ENCODE assay signal across 8 cellular contexts in the genomic region with DNA sequence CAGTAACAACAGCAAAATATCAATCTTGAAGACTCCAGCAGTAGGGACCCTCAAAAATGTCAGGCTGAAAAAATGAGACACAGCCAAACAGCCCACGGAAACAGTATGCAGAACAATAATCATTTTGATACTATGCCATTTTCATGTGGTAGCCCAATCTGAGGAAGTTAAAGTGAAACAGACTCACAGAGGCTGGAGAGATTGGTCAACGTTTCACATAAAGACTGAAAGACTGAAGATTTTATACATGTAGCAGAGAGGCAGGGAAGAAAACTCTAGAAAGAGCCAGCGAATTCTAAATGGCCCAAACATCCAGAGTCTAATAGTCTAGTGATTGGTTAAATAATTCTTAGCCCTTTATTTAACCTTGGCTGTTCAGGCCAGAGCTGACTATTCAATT. TPM values are rescaled to one million over a fixed set of nuclear protein-coding genes. Genes with fewer than 3 reads are reported as not detected.
DNase-seq lines count a peak whose midpoint lies in the region; ATAC-seq, FAIRE-seq and TF ChIP-seq lines count a peak whose summit lies in the region.

No MANE protein-coding gene starts in this region.

- H3K79me2 ChIP-seq in K562 (ENCODE audit: control insufficient read depth, insufficient read depth, low read length) = no peaks in the 10 kb centered on the region; the same call in 2 of the 3 replicates

- H3K9ac ChIP-seq in K562 (ENCODE audit: insufficient read depth in 1 of 2, low read depth in 2 of 2, low read length in 2 of 2) = no peak overlapping the region

- TF ChIP-seq CTCF in K562 (IDR thresholded peaks at IDR 0.05 in 2 of 3, conservative IDR thresholded peaks at IDR 0.05 in 1 of 3; ENCODE audit: insufficient read depth in 2 of 3, low read depth in 1 of 3, low read length in 3 of 3) = no peak

- H3K36me3 Mint-ChIP-seq in activated naive CD4-positive, alpha-beta T cell treated with anti-CD3 and anti-CD28 coated beads, Interleukin-2, amount 50 U/mL, for 24 hours = peaks cover 20% of the 10 kb centered on the region

- CTCF ChIA-PET in K562 (lab: Yijun Ruan, JAX; ENCODE audit: low intra/inter-chr PET ratio) = no interaction called here

- peaks cover 4% of the 10 kb centered on the region for H3K9me3 Mint-ChIP-seq in activated naive CD4-positive, alpha-beta T cell treated with anti-CD3 and anti-CD28 coated beads, Interleukin-2, amount 50 U/mL, for 24 hours

- H4K20me1 ChIP-seq in K562 (replicated peaks; ENCODE audit: control insufficient read depth, insufficient read depth, low read length) = no peaks in the 10 kb centered on the region

- intact Hi-C loops in K562 (cut with micrococcal nuclease) = loop anchor here (5.0 kb wide), 1 partner anchor 49 kb away; a partner anchor contains a TSS

- POLR2A ChIA-PET in K562 (lab: Yijun Ruan, JAX) = no interaction called here

- peak overlapping the region; percentile 60 for H3K4me3 Mint-ChIP-seq in activated naive CD4-positive, alpha-beta T cell treated with anti-CD3 and anti-CD28 coated beads, Interleukin-2, amount 50 U/mL, for 24 hours

- no peaks in the 10 kb centered on the region for H3K9me3 ChIP-seq in K562 (replicated peaks; ENCODE audit: control insufficient read depth, insufficient read depth, low read depth, low read length)

- H3K36me3 ChIP-seq in K562 (ENCODE audit: control insufficient read depth, insufficient read depth, low read length) = no peaks in the 10 kb centered on the region

- peaks cover 0 to 6% of the 10 kb centered on the region in 2 experiments; a peak in 2 of 5 replicates for H3K4me1 ChIP-seq in K562 (replicated peaks in 1 of 2; ENCODE audit: control insufficient read depth in 2 of 2, insufficient read depth in 2 of 2, low read length in 2 of 2)

- DNase-seq in activated naive CD4-positive, alpha-beta T cell (lab: John Stamatoyannopoulos, UW) = no peak
- no peak for DNase-seq in K562 (ENCODE audit: extremely low read depth in 1 of 4, low spot score in 3 of 4)
- no peak for DNase-seq in NCI-H2107 treated with DMSO at 0.1 percent for 48 hours (lab: John Stamatoyannopoulos, UW; ENCODE audit: unreplicated experiment)
- DNase-seq in NCI-H446 (lab: John Stamatoyannopoulos, UW) = no peak
- DNase-seq in NCI-H2196 treated with DMSO at 0.1 percent for 48 hours (lab: John Stamatoyannopoulos, UW; ENCODE audit: unreplicated experiment) = no peak

- BruUV-seq in K562 (replicated peaks; lab: Mats Ljungman, UMichigan) = no TSS peak

- H2AFZ ChIP-seq in K562 (ENCODE audit: low read depth, low read length) = 0 out of 2 replicates have a peak overlapping the region, but pooled peaks have one; percentile 10

- WGBS in K562 (ENCODE audit: insufficient coverage, low coverage, missing lambda C conversion rate) = 49% methylated on average over 3 of the region's 3 CpGs

- no peak for TF ChIP-seq RAD21 in K562 (CRISPR knock-in tag; conservative IDR thresholded peaks at IDR 0.05 in 1 of 2, IDR thresholded peaks at IDR 0.05 in 1 of 2)

- no peak for TF ChIP-seq POLR2A in K562 (conservative IDR thresholded peaks at IDR 0.05)

- no peaks in the 10 kb centered on the region for H3K9me1 ChIP-seq in K562 (ENCODE audit: control insufficient read depth, insufficient read depth, low read length)

- no peaks in the 10 kb centered on the region for H3K27me3 ChIP-seq in K562 (ENCODE audit: control insufficient read depth in 2 of 2, insufficient read depth in 2 of 2, low read length in 2 of 2)

- H3K27me3 Mint-ChIP-seq in activated naive CD4-positive, alpha-beta T cell treated with anti-CD3 and anti-CD28 coated beads, Interleukin-2, amount 50 U/mL, for 24 hours = no peaks in the 10 kb centered on the region

- ATAC-seq in HG03095 (IDR thresholded peaks at IDR 0.05; ENCODE audit: unreplicated experiment) = peak; percentile 72
- no peak for ATAC-seq in K562

- H3K4me2 ChIP-seq in K562 (ENCODE audit: insufficient read depth, low read length) = no peak overlapping the region

- in situ Hi-C loops in K562 (cut with MboI) = no loop called here

- no peak overlapping the region for H3K27ac ChIP-seq in K562 (ENCODE audit: extremely low read depth, low read depth, low read length)
- peak overlapping the region in 14 of 21 experiments; percentile 3 to 69 (median 43) for H3K27ac ChIP-seq in skin epidermis

- TF ChIP-seq EP300 in K562 (IDR thresholded peaks at IDR 0.05; ENCODE audit: low read length) = no peak

- peak overlapping the region; percentile 88 for H3K27ac Mint-ChIP-seq in activated naive CD4-positive, alpha-beta T cell treated with anti-CD3 and anti-CD28 coated beads, Interleukin-2, amount 50 U/mL, for 24 hours

- no peak overlapping the region for H3K4me3 ChIP-seq in K562
- no peak overlapping the region for H3K4me3 ChIP-seq in skin epidermis

- peaks cover 92% of the 10 kb centered on the region for H3K4me1 Mint-ChIP-seq in activated naive CD4-positive, alpha-beta T cell treated with anti-CD3 and anti-CD28 coated beads, Interleukin-2, amount 50 U/mL, for 24 hours

- FAIRE-seq in K562 (lab: Jason Lieb, UNC) = no peak

TF ChIP-seq in K562, 482 proteins besides CTCF, POLR2A, EP300 and RAD21:
- no peak for TF ChIP-seq PTTG1 (tag; IDR thresholded peaks at IDR 0.05; ENCODE audit: low read depth)
TF ChIP-seq in K562: peak in this region for 0.

RNA-seq across cellular contexts. Expression of a gene that starts 49.4 kb away (rescaled TPM):
- 8.1 and 14.3 TPM in 2 replicates for total RNA-seq in K562 (2011; cell fraction: chromatin; rRNA removed; ENCODE audit: low replicate concordance)
- 4.3 and 5.0 TPM in 2 replicates for total RNA-seq in K562 (2011; cell fraction: nucleolus; rRNA removed)
- 6.5 and 8.2 TPM in 2 replicates for total RNA-seq in K562 (2011; cell fraction: nucleoplasm; rRNA removed)
- total RNA-seq in K562 (2014; rRNA removed) (5.1 and 5.2 TPM in 2 replicates), K562 (2014; rRNA removed; fragmentation: Illumina TruSeq; extraction: Trizol) (4.6 and 5.5 TPM in 2 replicates), K562 (2015; rRNA removed; fragmentation: Illumina TruSeq; extraction: Trizol) (5.7 and 6.0 TPM in 2 replicates), K562 (2021) (6.2 and 6.6 TPM in 2 replicates)
- polyA plus RNA-seq in K562 (2011; rRNA removed) (4.0 and 4.2 TPM in 2 replicates), K562 (2014; fragmentation: Illumina TruSeq; extraction: Trizol) (5.9 and 6.8 TPM in 2 replicates), K562 (2014; fragmentation: Nextera tagmentation; extraction: Ambion mirVana) (1 to 10 TPM in 1 of 2 experiments, under 1 TPM in 1; 0.79 to 1.5 TPM), K562 (2014; rRNA removed) (3.2 and 4.8 TPM in 2 replicates)
- polyA plus RNA-seq in K562 (2011; cell fraction: cytosol; rRNA removed) = 3.8 and 5.5 TPM in 2 replicates
- 3.6 and 6.4 TPM in 2 replicates for polyA plus RNA-seq in K562 (2011; cell fraction: nucleus; rRNA removed)
- polyA plus RNA-seq in K562 (2012) = 4.9 and 7.6 TPM in 2 replicates
- 9.7 and 12.0 TPM in 2 replicates for polyA minus RNA-seq in K562 (2011; rRNA and poly(A)+ RNA removed)
- polyA minus RNA-seq in K562 (2011; cell fraction: cytosol; rRNA and poly(A)+ RNA removed) = 3.5 and 4.2 TPM in 2 replicates
- polyA minus RNA-seq in K562 (2011; cell fraction: nucleus; rRNA and poly(A)+ RNA removed) = 9.8 and 10.5 TPM in 2 replicates
